In genomic region chr19:42270346-42271044, GRCh38 we compare ENCODE assay signal across 7 cellular contexts. TPM values are rescaled to one million over a fixed set of nuclear protein-coding genes. Genes with fewer than 3 reads are reported as not detected.
DNase-seq lines count a peak whose midpoint lies in the region; ATAC-seq, FAIRE-seq and TF ChIP-seq lines count a peak whose summit lies in the region.

No MANE protein-coding gene starts in this region.

- DNase-seq in OCI-M1 (lab: John Stamatoyannopoulos, UW) (peak; percentile 75), glutamatergic neuron (no peak), renal cortical epithelial cell (ENCODE audit: low read depth) (peak; percentile 53), D721Med (ENCODE audit: insufficient read length, low spot score) (no peak)
- DNase-seq in activated effector memory CD4-positive, alpha-beta T cell treated with anti-CD3 and anti-CD28 coated beads, Interleukin-2, amount 50 U/mL, for 16 hours: peak; percentile 86

- H3K4me1 Mint-ChIP-seq in glutamatergic neuron (ENCODE audit: low read depth, unreplicated experiment): peaks cover 24% of the 10 kb centered on the region

- no peaks in the 10 kb centered on the region for H3K36me3 Mint-ChIP-seq in glutamatergic neuron (ENCODE audit: unreplicated experiment)

- ATAC-seq in GM21576 (IDR thresholded peaks at IDR 0.05; ENCODE audit: unreplicated experiment): no peak

- H3K4me3 Mint-ChIP-seq in glutamatergic neuron (ENCODE audit: unreplicated experiment): peak overlapping the region; percentile 97

- FAIRE-seq in D721Med (lab: Jason Lieb, UNC): no peak

- TF ChIP-seq POLR2A in GM15510 (IDR thresholded peaks at IDR 0.05; ENCODE audit: borderline replicate concordance, extremely low read depth, insufficient read length): peak; percentile 40

- H3K27ac Mint-ChIP-seq in glutamatergic neuron (ENCODE audit: unreplicated experiment): no peak overlapping the region

- TF ChIP-seq CTCF in glutamatergic neuron (IDR thresholded peaks at IDR 0.05; ENCODE audit: partially characterized antibody, unreplicated experiment) (no peak), D721Med (IDR thresholded peaks at IDR 0.05; ENCODE audit: insufficient read depth, missing control alignments) (no peak)

- peaks cover 7% of the 10 kb centered on the region for H3K9me3 Mint-ChIP-seq in glutamatergic neuron (ENCODE audit: unreplicated experiment)

- H3K27me3 Mint-ChIP-seq in glutamatergic neuron (ENCODE audit: unreplicated experiment): peaks cover 6% of the 10 kb centered on the region

RNA-seq across cellular contexts. Expression of gene CIC, which starts 1.4 kb away (rescaled TPM):
- total RNA-seq in glutamatergic neuron (ENCODE audit: unreplicated experiment): 150 TPM
- 9.0 and 67.9 TPM in 2 replicates for total RNA-seq in renal cortical epithelial cell

RNA-seq across cellular contexts. Expression of gene ERF, which starts 15.6 kb away (rescaled TPM):
- total RNA-seq in glutamatergic neuron (ENCODE audit: unreplicated experiment) (28.0 TPM), renal cortical epithelial cell (15.5 and 23.2 TPM in 2 replicates)

RNA-seq across cellular contexts. Expression of gene GSK3A, which starts 28.1 kb away (rescaled TPM):
- 83.2 TPM for total RNA-seq in glutamatergic neuron (ENCODE audit: unreplicated experiment)
- total RNA-seq in renal cortical epithelial cell: 12.9 and 44.8 TPM in 2 replicates

RNA-seq across cellular contexts. Expression of gene PRR19, which starts 31.4 kb away (rescaled TPM):
- 1.6 TPM for total RNA-seq in glutamatergic neuron (ENCODE audit: unreplicated experiment)
- total RNA-seq in renal cortical epithelial cell: 0.65 TPM in 1 of 2 replicates, not detected in the other

RNA-seq across cellular contexts. Expression of gene PAFAH1B3, which starts 31.9 kb away (rescaled TPM):
- total RNA-seq in glutamatergic neuron (ENCODE audit: unreplicated experiment): 199 TPM
- total RNA-seq in renal cortical epithelial cell: 45.9 and 75.4 TPM in 2 replicates

Comparison
In these comparisons a context has a peak if more than half of its experiments do, and no peak if none do; other contexts are left out.
1. DNase-seq: peak in OCI-M1 (single experiment), activated effector memory CD4-positive, alpha-beta T cell treated with anti-CD3 and anti-CD28 coated beads, Interleukin-2, amount 50 U/mL, for 16 hours (single experiment) and renal cortical epithelial cell (single experiment); none in glutamatergic neuron (single experiment) and D721Med (single experiment).